In genomic region chr12:1666685-1667162, GRCh38 we compare ENCODE assay signal across 1 cellular context.
TF ChIP-seq lines count a peak whose summit lies in the region.

No MANE protein-coding gene starts in this region.

TF ChIP-seq in H1, 55 proteins besides CTCF, POLR2A, EP300 and RAD21:
- TF ChIP-seq KDM4A (IDR thresholded peaks at IDR 0.05; ENCODE audit: low read depth, low read length, severe bottlenecking): no peak
- TF ChIP-seq SP2 (IDR thresholded peaks at IDR 0.05; ENCODE audit: low read length): no peak
- no peak for TF ChIP-seq SAP30 (IDR thresholded peaks at IDR 0.05; ENCODE audit: insufficient read depth, insufficient replicate concordance, low read length)
TF ChIP-seq in H1: peak in this region for 0.
